11 cellular contexts compared by ENCODE assay signal in genomic region chr21:29513535-29513934, GRCh38.
"Had no signal": no experiment of that assay in that cellular context is flagged by ENCODE, and none has a peak within 500 bp of the region (broad histone marks: within the 10 kb centered on the region; RNA-seq: fewer than 3 reads in every experiment).

No MANE protein-coding gene starts in this region.

- H3K36me3 ChIP-seq: HAP-1 had no signal

- H3K9ac ChIP-seq: GM23248 had no signal

- H3K4me1 Mint-ChIP-seq: GM23338 had no signal

- H2AFZ ChIP-seq: GM23248, GM23338 had no signal

- FAIRE-seq: H1, H54 had no signal

- H3K27ac ChIP-seq: GM23248 had no signal

- H3K4me1 ChIP-seq: HAP-1 had no signal

- H3K4me3 ChIP-seq: GM23248, GM23338, HAP-1 had no signal

- H3K4me2 ChIP-seq: GM23338 had no signal

- H3K4me3 Mint-ChIP-seq: GM23338, H9, HFFc6 had no signal

- DNase-seq: GM23248, GOT3, H7, H9, HCEC 1CT, HFFc6 had no signal

- H3K27ac Mint-ChIP-seq: GM23338, H9, HFFc6 had no signal

- ATAC-seq: GM23338, HCT116 had no signal
